ENCODE assay signal across 26 cellular contexts in the genomic region with DNA sequence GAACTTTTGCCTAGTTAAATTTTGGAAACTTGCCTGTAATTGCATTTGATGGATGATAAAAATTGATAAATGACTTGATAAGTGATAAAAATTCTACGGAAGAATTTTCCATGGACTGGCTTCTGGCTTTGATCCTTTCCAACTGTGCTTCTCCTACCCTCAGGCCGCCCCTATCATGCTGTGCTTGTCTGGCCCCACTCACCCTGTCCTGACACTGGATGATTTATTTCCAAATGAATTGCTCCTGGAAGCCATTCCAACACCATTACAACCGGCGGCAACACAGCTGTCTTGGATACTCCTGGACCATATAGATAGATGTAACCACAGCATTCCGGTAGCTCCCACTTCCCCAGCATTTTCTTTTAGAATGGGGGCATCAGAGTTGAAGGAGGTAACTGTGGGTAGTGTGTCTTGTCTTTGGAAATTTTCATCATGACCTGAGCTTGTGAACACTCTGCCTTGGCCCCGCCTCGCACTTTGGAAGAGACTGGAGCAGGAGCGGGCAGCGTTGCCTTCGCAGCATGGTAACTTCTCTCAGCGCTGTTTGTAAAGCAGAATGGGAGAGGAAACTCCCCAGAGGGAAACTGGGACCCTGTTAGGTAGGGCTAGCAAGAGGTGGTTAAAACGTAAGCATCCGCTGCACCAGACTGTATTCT.
A peak's percentile ranks its signal among the peaks of the same experiment; 100 is the strongest.
DNase-seq lines count a peak whose midpoint lies in the region; ATAC-seq, FAIRE-seq and TF ChIP-seq lines count a peak whose summit lies in the region.
"Had no signal": no experiment of that assay in that cellular context is flagged by ENCODE, and none has a peak within 500 bp of the region (broad histone marks: within the 10 kb centered on the region; RNA-seq: fewer than 3 reads in every experiment).

No MANE protein-coding gene starts in this region.

- no peak for TF ChIP-seq POLR2A in K562 (conservative IDR thresholded peaks at IDR 0.05)

- H3K9me3 Mint-ChIP-seq in nephron progenitor cell, result peaks cover 62% of the 10 kb centered on the region
- H3K9me3 Mint-ChIP-seq in chondrocyte (ENCODE audit: low read depth), result peaks cover 23% of the 10 kb centered on the region
- H3K9me3 Mint-ChIP-seq: activated T-cell treated with anti-CD3 and anti-CD28 coated beads, Interleukin-2, amount 50 U/mL, for 24 hours had no signal

- no peaks in the 10 kb centered on the region for H3K27me3 ChIP-seq in BE2C
- H3K27me3 ChIP-seq in K562 (ENCODE audit: control insufficient read depth in 2 of 2, insufficient read depth in 2 of 2, low read length in 2 of 2), result no peaks in the 10 kb centered on the region
- H3K27me3 ChIP-seq: BLaER1, transverse colon had no signal

- no peaks in the 10 kb centered on the region for H3K9me1 ChIP-seq in K562 (ENCODE audit: control insufficient read depth, insufficient read depth, low read length)

- H3K36me3 Mint-ChIP-seq in nephron progenitor cell (ENCODE audit: low read depth) (peaks cover 70% of the 10 kb centered on the region), chondrocyte (ENCODE audit: low read depth) (no peaks in the 10 kb centered on the region)

- H3K9me3 ChIP-seq in BE2C, result no peaks in the 10 kb centered on the region
- H3K9me3 ChIP-seq in K562 (replicated peaks; ENCODE audit: control insufficient read depth, insufficient read depth, low read depth, low read length), result no peaks in the 10 kb centered on the region
- H3K9me3 ChIP-seq: prostate gland, transverse colon had no signal

- in situ Hi-C loops in K562 (cut with MboI), result no loop called here

- intact Hi-C loops in K562 (cut with micrococcal nuclease), result no loop called here

- ATAC-seq in K562, result no peak

- H3K9ac ChIP-seq in K562 (ENCODE audit: insufficient read depth in 1 of 2, low read depth in 2 of 2, low read length in 2 of 2), result no peak overlapping the region
- H3K9ac ChIP-seq: BLaER1 had no signal

- no peak overlapping the region for H3K27ac ChIP-seq in K562 (ENCODE audit: extremely low read depth, low read depth, low read length)
- H3K27ac ChIP-seq: BLaER1, HL-60, prostate gland, transverse colon had no signal

- H3K4me1 ChIP-seq in BE2C, result no peaks in the 10 kb centered on the region
- H3K4me1 ChIP-seq in K562 (replicated peaks in 1 of 2; ENCODE audit: control insufficient read depth in 2 of 2, insufficient read depth in 2 of 2, low read length in 2 of 2), result peaks cover 4 to 9% of the 10 kb centered on the region in 2 experiments; a peak in 4 of 5 replicates
- H3K4me1 ChIP-seq: BLaER1, prostate gland had no signal

- no peak overlapping the region for H2AFZ ChIP-seq in K562 (ENCODE audit: low read depth, low read length)

- peaks cover 18% of the 10 kb centered on the region for H4K20me1 ChIP-seq in K562 (replicated peaks; ENCODE audit: control insufficient read depth, insufficient read depth, low read length)

- TF ChIP-seq CTCF in BE2C (IDR thresholded peaks at IDR 0.05; ENCODE audit: low read depth, low read length), result no peak
- TF ChIP-seq CTCF in K562 (IDR thresholded peaks at IDR 0.05 in 2 of 3, conservative IDR thresholded peaks at IDR 0.05 in 1 of 3; ENCODE audit: insufficient read depth in 2 of 3, low read depth in 1 of 3, low read length in 3 of 3), result no peak
- TF ChIP-seq CTCF in nephron progenitor cell (IDR thresholded peaks at IDR 0.05), result no peak
- TF ChIP-seq CTCF in chondrocyte (IDR thresholded peaks at IDR 0.05), result no peak

- H3K4me2 ChIP-seq in K562 (ENCODE audit: insufficient read depth, low read length), result no peak overlapping the region
- H3K4me2 ChIP-seq: BLaER1 had no signal

- H3K36me3 ChIP-seq in BE2C, result no peaks in the 10 kb centered on the region
- peaks cover 3% of the 10 kb centered on the region; the same call in 2 of the 3 replicates for H3K36me3 ChIP-seq in K562 (ENCODE audit: control insufficient read depth, insufficient read depth, low read length)
- H3K36me3 ChIP-seq: prostate gland, transverse colon had no signal

- WGBS in K562 (ENCODE audit: insufficient coverage, low coverage, missing lambda C conversion rate), result 84% methylated on average over 11 of the region's 13 CpGs

- FAIRE-seq in K562 (lab: Jason Lieb, UNC), result no peak
- FAIRE-seq: endometrium had no signal

- POLR2A ChIA-PET in HEK293T (lab: Yijun Ruan, JAX), result no interaction called here
- POLR2A ChIA-PET in K562 (lab: Yijun Ruan, JAX), result no interaction called here

- H3K27ac Mint-ChIP-seq in nephron progenitor cell (peak overlapping the region; percentile 66), chondrocyte (ENCODE audit: unreplicated experiment) (no peak overlapping the region)
- H3K27ac Mint-ChIP-seq: activated naive CD8-positive, alpha-beta T cell treated with anti-CD3 and anti-CD28 coated beads, Interleukin-2, amount 10 ng/mL, durations not matched to agents 7 days and 5 days; activated T-cell treated with anti-CD3 and anti-CD28 coated beads, Interleukin-2, amount 50 U/mL, for 24 hours; immature natural killer cell had no signal

- H3K79me2 ChIP-seq in K562 (ENCODE audit: control insufficient read depth, insufficient read depth, low read length), result peaks cover 29% of the 10 kb centered on the region

- no peak for TF ChIP-seq RAD21 in K562 (CRISPR knock-in tag; conservative IDR thresholded peaks at IDR 0.05 in 1 of 2, IDR thresholded peaks at IDR 0.05 in 1 of 2)

- H3K4me3 Mint-ChIP-seq in nephron progenitor cell (peak overlapping the region; percentile 40), chondrocyte (ENCODE audit: unreplicated experiment) (no peak overlapping the region)
- H3K4me3 Mint-ChIP-seq: activated naive CD8-positive, alpha-beta T cell treated with anti-CD3 and anti-CD28 coated beads, Interleukin-2, amount 10 ng/mL, durations not matched to agents 7 days and 5 days; activated T-cell treated with anti-CD3 and anti-CD28 coated beads, Interleukin-2, amount 50 U/mL, for 24 hours; immature natural killer cell had no signal

- DNase-seq in BE2C (peak; percentile 25), HEK293T (ENCODE audit: extremely low spot score) (peak; percentile 50), K562 (ENCODE audit: extremely low read depth in 1 of 4, low spot score in 3 of 4) (no peak), nephron progenitor cell (no peak), DMS 273 (lab: John Stamatoyannopoulos, UW; ENCODE audit: unreplicated experiment) (no peak), glomerular visceral epithelial cell (ENCODE audit: extremely low spot score) (no peak), chondrocyte (ENCODE audit: low spot score) (no peak), NCI-H2196 treated with DMSO at 0.1 percent for 48 hours (lab: John Stamatoyannopoulos, UW; ENCODE audit: unreplicated experiment) (no peak)
- DNase-seq: activated gamma-delta T cell treated with Interleukin-2 at 50 U/mL for 16 hours; activated naive CD8-positive, alpha-beta T cell treated with anti-CD3 and anti-CD28 coated beads, Interleukin-2, amount 10 ng/mL, durations not matched to agents 7 days and 5 days; activated T-cell treated with anti-CD3 and anti-CD28 coated beads, Interleukin-2, amount 50 U/mL, for 24 hours; dermis blood vessel endothelial cell; EL; immature natural killer cell; KG1; NCI-H1105 treated with DMSO at 0.1 percent for 48 hours; NCI-H524 treated with DMSO at 0.1 percent for 48 hours; OCI-M1; stimulated activated CD4-positive, alpha-beta T cell treated with anti-CD3 and anti-CD28 coated beads, Interleukin-15, amount 100 ng/mL, for 24 hours; stimulated activated CD4-positive, alpha-beta T cell treated with anti-CD3 and anti-CD28 coated beads, Interleukin-4, amount 100 ng/mL, for 4 hours; T-helper 2 cell; transverse colon had no signal

- no peak overlapping the region for H3K4me3 ChIP-seq in BE2C (ENCODE audit: low read depth, low read length)
- H3K4me3 ChIP-seq in K562, result no peak overlapping the region
- H3K4me3 ChIP-seq: BLaER1, prostate gland, transverse colon had no signal

- CTCF ChIA-PET in HEK293T (lab: Yijun Ruan, JAX), result no interaction called here
- CTCF ChIA-PET in K562 (lab: Yijun Ruan, JAX; ENCODE audit: low intra/inter-chr PET ratio), result interaction anchor here (0.5 kb wide), 1 partner anchor 17 kb away, joined by 3 read pairs; no protein-coding TSS in a partner anchor

- TF ChIP-seq EP300 in K562 (IDR thresholded peaks at IDR 0.05; ENCODE audit: low read length), result no peak

- BruUV-seq in K562 (replicated peaks; lab: Mats Ljungman, UMichigan), result no TSS peak

- H3K27me3 Mint-ChIP-seq in nephron progenitor cell (ENCODE audit: low read depth, poor library complexity) (no peaks in the 10 kb centered on the region), chondrocyte (ENCODE audit: low read depth) (no peaks in the 10 kb centered on the region)
- H3K27me3 Mint-ChIP-seq: activated naive CD8-positive, alpha-beta T cell treated with anti-CD3 and anti-CD28 coated beads, Interleukin-2, amount 10 ng/mL, durations not matched to agents 7 days and 5 days; activated T-cell treated with anti-CD3 and anti-CD28 coated beads, Interleukin-2, amount 50 U/mL, for 24 hours had no signal

- peaks cover 49% of the 10 kb centered on the region for H3K4me1 Mint-ChIP-seq in nephron progenitor cell
- H3K4me1 Mint-ChIP-seq in chondrocyte (ENCODE audit: low read depth), result no peaks in the 10 kb centered on the region

TF ChIP-seq in HEK293T, 16 proteins besides CTCF, POLR2A, EP300 and RAD21:
- no peak for TF ChIP-seq L3MBTL2 (conservative IDR thresholded peaks at IDR 0.05)
- TF ChIP-seq, protein P1, sequence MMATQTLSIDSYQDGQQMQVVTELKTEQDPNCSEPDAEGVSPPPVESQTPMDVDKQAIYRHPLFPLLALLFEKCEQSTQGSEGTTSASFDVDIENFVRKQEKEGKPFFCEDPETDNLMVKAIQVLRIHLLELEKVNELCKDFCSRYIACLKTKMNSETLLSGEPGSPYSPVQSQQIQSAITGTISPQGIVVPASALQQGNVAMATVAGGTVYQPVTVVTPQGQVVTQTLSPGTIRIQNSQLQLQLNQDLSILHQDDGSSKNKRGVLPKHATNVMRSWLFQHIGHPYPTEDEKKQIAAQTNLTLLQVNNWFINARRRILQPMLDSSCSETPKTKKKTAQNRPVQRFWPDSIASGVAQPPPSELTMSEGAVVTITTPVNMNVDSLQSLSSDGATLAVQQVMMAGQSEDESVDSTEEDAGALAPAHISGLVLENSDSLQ (IDR thresholded peaks at IDR 0.05), result peak; percentile 96
- peak; percentile 87 for TF ChIP-seq CTBP1 (IDR thresholded peaks at IDR 0.05; ENCODE audit: borderline replicate concordance)
TF ChIP-seq in HEK293T: peak in this region for 2.

Comparison
In these comparisons a context has a peak if more than half of its experiments do, and no peak if none do; other contexts are left out.
1. DNase-seq: peak in BE2C (single experiment) and HEK293T (single experiment); none in K562 (0 of 4), nephron progenitor cell (single experiment), DMS 273 (single experiment), glomerular visceral epithelial cell (single experiment), chondrocyte (single experiment) and NCI-H2196 treated with DMSO at 0.1 percent for 48 hours (single experiment).